ENCODE assay signal across 18 cellular contexts in genomic region chr9:130325921-130326320, GRCh38.
"Had no signal": no experiment of that assay in that cellular context is flagged by ENCODE, and none has a peak within 500 bp of the region (broad histone marks: within the 10 kb centered on the region; RNA-seq: fewer than 3 reads in every experiment).

No MANE protein-coding gene starts in this region.

- H3K36me3 ChIP-seq: ovary, suprapubic skin, tibial artery had no signal

- H3K27ac ChIP-seq: dorsolateral prefrontal cortex, epithelial cell of prostate, foreskin keratinocyte, ovary, suprapubic skin, tibial artery had no signal

- H3K4me3 Mint-ChIP-seq: naive thymus-derived CD8-positive, alpha-beta T cell had no signal

- H3K27me3 ChIP-seq: ovary had no signal

- H3K4me1 Mint-ChIP-seq: naive thymus-derived CD8-positive, alpha-beta T cell had no signal

- H3K4me3 ChIP-seq: dorsolateral prefrontal cortex, heart left ventricle, ovary, smooth muscle cell, suprapubic skin, tibial artery had no signal

- H3K4me1 ChIP-seq: foreskin keratinocyte had no signal

- H3K4me2 ChIP-seq: smooth muscle cell had no signal

- H3K36me3 Mint-ChIP-seq: naive thymus-derived CD8-positive, alpha-beta T cell had no signal

- ATAC-seq: foreskin keratinocyte; heart left ventricle; naive thymus-derived CD8-positive, alpha-beta T cell; right cardiac atrium; stimulated activated naive CD8-positive, alpha-beta T cell treated with anti-CD3 and anti-CD28 coated beads, Interleukin-15, Interleukin-2, amounts not matched to agents 100 U/mL and 50 U/mL, for 24 hours had no signal

- DNase-seq: caudate nucleus; cortex of kidney; dorsolateral prefrontal cortex; effector CD8-positive, alpha-beta T cell; foreskin keratinocyte; heart left ventricle; hippocampal formation; kidney glomerular epithelial cell; mesendoderm; naive thymus-derived CD8-positive, alpha-beta T cell; ovary; stimulated activated CD4-positive, alpha-beta T cell treated with anti-CD3 and anti-CD28 coated beads, Interleukin-2, amount 100 ng/mL, for 48 hours; stimulated activated naive CD8-positive, alpha-beta T cell treated with anti-CD3 and anti-CD28 coated beads, Interleukin-15, Interleukin-2, amounts not matched to agents 100 U/mL and 50 U/mL, for 24 hours; tibial artery had no signal

- H3K9me3 ChIP-seq: heart left ventricle, ovary, suprapubic skin, tibial artery had no signal
